ENCODE assay signal across 8 cellular contexts in genomic region chr9:87199819-87200218, GRCh38.
"Had no signal": no experiment of that assay in that cellular context is flagged by ENCODE, and none has a peak within 500 bp of the region (broad histone marks: within the 10 kb centered on the region; RNA-seq: fewer than 3 reads in every experiment).

No MANE protein-coding gene starts in this region.

- H3K9me3 Mint-ChIP-seq: H9 had no signal

- DNase-seq: GOT3, H9, HCEC 1CT, IMR-90, KG1 had no signal

- H3K4me3 Mint-ChIP-seq: H9 had no signal

- FAIRE-seq: H54, HTR-8/SVneo, K562 had no signal

- H3K4me3 ChIP-seq: K562 had no signal

- ATAC-seq: K562 had no signal
